In genomic region chr9:126401581-126401980, GRCh38 we compare ENCODE assay signal across 30 cellular contexts.
"Had no signal": no experiment of that assay in that cellular context is flagged by ENCODE, and none has a peak within 500 bp of the region (broad histone marks: within the 10 kb centered on the region; RNA-seq: fewer than 3 reads in every experiment).

No MANE protein-coding gene starts in this region.

- H3K36me3 Mint-ChIP-seq: activated naive CD4-positive, alpha-beta T cell treated with anti-CD3 and anti-CD28 coated beads, Interleukin-2, amount 10 ng/mL, durations not matched to agents 7 days and 5 days had no signal

- H3K27ac ChIP-seq: adrenal gland, body of pancreas, SJSA1, VCaP had no signal

- ATAC-seq: body of pancreas, Panc1, T-cell, T-helper 17 cell had no signal

- H3K27me3 Mint-ChIP-seq: T-cell, T-helper 17 cell had no signal

- H3K4me1 ChIP-seq: body of pancreas, breast epithelium, SJSA1 had no signal

- H3K4me3 Mint-ChIP-seq: activated CD4-positive, alpha-beta memory T cell treated with anti-CD3 and anti-CD28 coated beads, Interleukin-2, amount 10 ng/mL, durations not matched to agents 7 days and 5 days; activated naive CD4-positive, alpha-beta T cell treated with anti-CD3 and anti-CD28 coated beads, Interleukin-2, amount 10 ng/mL, durations not matched to agents 7 days and 5 days; T-cell; T-helper 17 cell had no signal

- H3K9me3 Mint-ChIP-seq: activated CD4-positive, alpha-beta memory T cell treated with anti-CD3 and anti-CD28 coated beads, Interleukin-2, amount 10 ng/mL, durations not matched to agents 7 days and 5 days; activated naive CD4-positive, alpha-beta T cell treated with anti-CD3 and anti-CD28 coated beads, Interleukin-2, amount 10 ng/mL, durations not matched to agents 7 days and 5 days; T-cell had no signal

- H3K27ac Mint-ChIP-seq: activated CD4-positive, alpha-beta memory T cell treated with anti-CD3 and anti-CD28 coated beads, Interleukin-2, amount 10 ng/mL, durations not matched to agents 7 days and 5 days; activated naive CD4-positive, alpha-beta T cell treated with anti-CD3 and anti-CD28 coated beads, Interleukin-2, amount 10 ng/mL, durations not matched to agents 7 days and 5 days; T-cell; T-helper 17 cell had no signal

- H3K9me3 ChIP-seq: adrenal gland, body of pancreas, breast epithelium, MG63, SJSA1, SK-N-SH had no signal

- H3K36me3 ChIP-seq: breast epithelium, MG63 had no signal

- DNase-seq: activated CD4-positive, alpha-beta memory T cell treated with anti-CD3 and anti-CD28 coated beads, Interleukin-2, amount 10 ng/mL, durations not matched to agents 7 days and 5 days; activated CD4-positive, alpha-beta T cell treated with anti-CD3 and anti-CD28 coated beads for 1 hour; activated CD4-positive, alpha-beta T cell treated with anti-CD3 and anti-CD28 coated beads for 48 hours; activated CD4-positive, CD25-positive, alpha-beta regulatory T cell; activated CD8-positive, alpha-beta memory T cell treated with anti-CD3 and anti-CD28 coated beads, Interleukin-2, amount 50 U/mL, for 48 hours; activated effector memory CD4-positive, alpha-beta T cell treated with Interleukin-2 at 50 U/mL for 16 hours; activated naive CD4-positive, alpha-beta T cell treated with anti-CD3 and anti-CD28 coated beads, Interleukin-2, amount 10 ng/mL, durations not matched to agents 7 days and 5 days; activated T-cell treated with anti-CD3 and anti-CD28 coated beads, Interleukin-2, amount 50 U/mL, for 48 hours; adrenal gland; body of pancreas; Kasumi-1; KG1; MG63; NCI-H1048; NCI-H1105 treated with DMSO at 0.1 percent for 48 hours; NCI-H1436; NCI-H1694; NCI-H1930; NCI-H2081 treated with DMSO at 0.1 percent for 48 hours; NCI-H226; NCI-H446 treated with DMSO at 0.1 percent for 48 hours; NCI-H524; SHP77; SK-N-SH; T-cell; T-helper 17 cell had no signal

- H3K4me3 ChIP-seq: adrenal gland, body of pancreas, breast epithelium, MG63, SJSA1 had no signal

- H3K27me3 ChIP-seq: adrenal gland, body of pancreas, breast epithelium, MG63, SJSA1 had no signal
